ENCODE assay signal across 8 cellular contexts in the genomic region with DNA sequence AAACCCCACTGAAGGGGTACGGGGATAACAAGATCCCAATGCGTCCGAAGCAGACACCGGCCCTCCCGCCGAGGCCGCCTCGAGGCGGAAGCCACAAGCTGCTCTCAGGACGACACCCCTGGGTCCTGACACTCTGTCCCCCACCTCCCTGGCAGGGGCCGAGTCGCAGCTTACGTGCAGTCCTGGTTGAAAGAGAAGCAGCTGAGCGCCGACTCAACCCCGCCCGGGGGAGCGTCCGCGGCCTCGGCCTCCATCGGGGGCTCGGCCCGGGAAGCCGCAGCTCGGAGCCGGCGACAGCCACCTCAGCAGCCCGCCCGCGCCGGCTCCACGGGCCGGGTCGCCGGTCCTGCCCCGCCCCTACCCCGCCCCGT. TPM values are rescaled to one million over a fixed set of nuclear protein-coding genes. Genes with fewer than 3 reads are reported as not detected.
DNase-seq lines count a peak whose midpoint lies in the region; ATAC-seq and TF ChIP-seq lines count a peak whose summit lies in the region.

A gene with protein sequence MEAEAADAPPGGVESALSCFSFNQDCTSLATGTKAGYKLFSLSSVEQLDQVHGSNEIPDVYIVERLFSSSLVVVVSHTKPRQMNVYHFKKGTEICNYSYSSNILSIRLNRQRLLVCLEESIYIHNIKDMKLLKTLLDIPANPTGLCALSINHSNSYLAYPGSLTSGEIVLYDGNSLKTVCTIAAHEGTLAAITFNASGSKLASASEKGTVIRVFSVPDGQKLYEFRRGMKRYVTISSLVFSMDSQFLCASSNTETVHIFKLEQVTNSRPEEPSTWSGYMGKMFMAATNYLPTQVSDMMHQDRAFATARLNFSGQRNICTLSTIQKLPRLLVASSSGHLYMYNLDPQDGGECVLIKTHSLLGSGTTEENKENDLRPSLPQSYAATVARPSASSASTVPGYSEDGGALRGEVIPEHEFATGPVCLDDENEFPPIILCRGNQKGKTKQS (minus strand): TSS at position 329 of the 371 bp plus-strand sequence. CDS start 75 bp downstream, at position 254.

- peaks cover 53 to 55% of the 10 kb centered on the region in 2 donors for H3K4me1 Mint-ChIP-seq in natural killer cell treated with Interleukin-12 subunit alpha and Interleukin-12 subunit beta and Interleukin-15 and Interleukin-18, amount 100 ng/mL, for 72 hours (ENCODE audit: low read depth in 2 of 2)

- H3K27ac Mint-ChIP-seq in natural killer cell treated with Interleukin-12 subunit alpha and Interleukin-12 subunit beta and Interleukin-15 and Interleukin-18, amount 100 ng/mL, for 72 hours = peak within 1 kb of the TSS; percentile 83 to 96

- H3K9me3 Mint-ChIP-seq in natural killer cell treated with Interleukin-12 subunit alpha and Interleukin-12 subunit beta and Interleukin-15 and Interleukin-18, amount 100 ng/mL, for 72 hours = no peaks in the 10 kb centered on the region

- H3K4me3 ChIP-seq in SJSA1 (peak within 1 kb of the TSS; percentile 74), epithelial cell of esophagus (ENCODE audit: low read length) (peak within 1 kb of the TSS; percentile 66)

- peaks cover 3% of the 10 kb centered on the region; the same call in 1 of the 2 replicates for H3K36me3 ChIP-seq in SJSA1

- ATAC-seq in HG02938 (IDR thresholded peaks at IDR 0.05; ENCODE audit: unreplicated experiment) = peak; percentile 41
- ATAC-seq in natural killer cell treated with Interleukin-12 subunit alpha and Interleukin-12 subunit beta and Interleukin-15 and Interleukin-18, amount 100 ng/mL, for 72 hours = peak in 1 of 2 donors; percentile 47

- peak; percentile 18 for DNase-seq in stimulated activated CD8-positive, alpha-beta memory T cell treated with anti-CD3 and anti-CD28 coated beads, Interleukin-12 subunit alpha, Interleukin-12 subunit beta, amount 100 ng/mL, for 1 hour (ENCODE audit: low read depth)
- DNase-seq in stimulated activated CD8-positive, alpha-beta memory T cell treated with anti-CD3 and anti-CD28 coated beads, Interleukin-4, amount 100 ng/mL, for 48 hours = no peak
- peak; percentile 64 to 81 for DNase-seq in SJSA1 (ENCODE audit: low read depth in 1 of 2, low spot score in 2 of 2)
- no peak for DNase-seq in epithelial cell of esophagus (ENCODE audit: low read depth)
- DNase-seq in natural killer cell treated with Interleukin-12 subunit alpha and Interleukin-12 subunit beta and Interleukin-15 and Interleukin-18, amount 100 ng/mL, for 72 hours (ENCODE audit: low spot score) = peak; percentile 79
- no peak for DNase-seq in NCI-H2196 (lab: John Stamatoyannopoulos, UW; ENCODE audit: unreplicated experiment)
- no peak for DNase-seq in germinal center (ENCODE audit: low spot score)

- peak within 1 kb of the TSS; percentile 46 for H3K27ac ChIP-seq in SJSA1

- peak within 1 kb of the TSS; percentile 88 for H3K4me3 Mint-ChIP-seq in natural killer cell treated with Interleukin-12 subunit alpha and Interleukin-12 subunit beta and Interleukin-15 and Interleukin-18, amount 100 ng/mL, for 72 hours

- H3K27me3 ChIP-seq in SJSA1 (replicated peaks) = peaks cover 16% of the 10 kb centered on the region

- TF ChIP-seq CTCF in epithelial cell of esophagus (IDR thresholded peaks at IDR 0.05; ENCODE audit: insufficient read depth, low read depth, low read length, missing control alignments) = no peak

- H3K27me3 Mint-ChIP-seq in natural killer cell treated with Interleukin-12 subunit alpha and Interleukin-12 subunit beta and Interleukin-15 and Interleukin-18, amount 100 ng/mL, for 72 hours = no peaks in the 10 kb centered on the region

- H3K36me3 Mint-ChIP-seq in natural killer cell treated with Interleukin-12 subunit alpha and Interleukin-12 subunit beta and Interleukin-15 and Interleukin-18, amount 100 ng/mL, for 72 hours = no peaks in the 10 kb centered on the region

- no peaks in the 10 kb centered on the region for H3K9me3 ChIP-seq in SJSA1 (replicated peaks)

- peaks cover 16% of the 10 kb centered on the region for H3K4me1 ChIP-seq in SJSA1 (replicated peaks)

RNA-seq across cellular contexts. Expression of the gene that starts here (rescaled TPM):
- 35.1 and 53.5 TPM in 2 replicates for total RNA-seq in SJSA1 (2014; rRNA removed; shearing (Covaris generic))
- 10 to 100 TPM; 26.5 to 39.1 TPM for total RNA-seq in natural killer cell treated with Interleukin-12 subunit alpha and Interleukin-12 subunit beta and Interleukin-15 and Interleukin-18, amount 100 ng/mL, for 72 hours

Comparison
In these comparisons a context has a peak if more than half of its experiments do, and no peak if none do; other contexts are left out.
1. DNase-seq: peak in stimulated activated CD8-positive, alpha-beta memory T cell treated with anti-CD3 and anti-CD28 coated beads, Interleukin-12 subunit alpha, Interleukin-12 subunit beta, amount 100 ng/mL, for 1 hour (single experiment), SJSA1 (2 of 2) and natural killer cell treated with Interleukin-12 subunit alpha and Interleukin-12 subunit beta and Interleukin-15 and Interleukin-18, amount 100 ng/mL, for 72 hours (single experiment); none in stimulated activated CD8-positive, alpha-beta memory T cell treated with anti-CD3 and anti-CD28 coated beads, Interleukin-4, amount 100 ng/mL, for 48 hours (single experiment), epithelial cell of esophagus (single experiment), NCI-H2196 (single experiment) and germinal center (single experiment).